In genomic region chr5:93304391-93304790, GRCh38 we compare ENCODE assay signal across 16 cellular contexts.
A peak's percentile ranks its signal among the peaks of the same experiment; 100 is the strongest.
DNase-seq lines count a peak whose midpoint lies in the region; ATAC-seq, FAIRE-seq and TF ChIP-seq lines count a peak whose summit lies in the region.
"Had no signal": no experiment of that assay in that cellular context is flagged by ENCODE, and none has a peak within 500 bp of the region (broad histone marks: within the 10 kb centered on the region; RNA-seq: fewer than 3 reads in every experiment).

No MANE protein-coding gene starts in this region.

- 0 out of 2 replicates have a peak overlapping the region, but pooled peaks have one; percentile 45 for H3K27ac ChIP-seq in Panc1 (ENCODE audit: low read length)
- H3K27ac ChIP-seq in H1 (ENCODE audit: low read depth, low read length) = no peak overlapping the region
- H3K27ac ChIP-seq in upper lobe of right lung = peak overlapping the region; percentile 15
- H3K27ac ChIP-seq in coronary artery = no peak overlapping the region

- no peak overlapping the region for H2BK12ac ChIP-seq in H1 (ENCODE audit: low read depth, low read length)

- no peak overlapping the region for H3K14ac ChIP-seq in H1 (ENCODE audit: insufficient read length)

- ATAC-seq in Panc1 = no peak
- no peak for ATAC-seq in upper lobe of right lung
- ATAC-seq: K562 had no signal

- H3K9me3 ChIP-seq in Panc1 (ENCODE audit: control insufficient read depth, insufficient read depth, low read depth, low read length) (no peaks in the 10 kb centered on the region), H1 (ENCODE audit: insufficient read depth in 2 of 2, low read depth in 1 of 2, low read length in 1 of 2) (no peaks in the 10 kb centered on the region), upper lobe of right lung (no peaks in the 10 kb centered on the region)

- no peak overlapping the region for H2BK120ac ChIP-seq in H1 (replicated peaks; ENCODE audit: low read depth, low read length)

- no peak for TF ChIP-seq POLR2A in H1 (IDR thresholded peaks at IDR 0.05; ENCODE audit: control extremely low read depth in 1 of 2, low read depth in 2 of 2, low read length in 2 of 2)

- in situ Hi-C loops in Panc1 (cut with HindIII; ENCODE audit: low pct_unique_long_range_greater_than_20kb, low sequenced_read_pairs) = no loop called here

- no peaks in the 10 kb centered on the region for H3K36me3 Mint-ChIP-seq in nephron progenitor cell (ENCODE audit: low read depth)
- H3K36me3 Mint-ChIP-seq: CD8-positive, alpha-beta memory T cell had no signal

- TF ChIP-seq RAD21 in H1 (IDR thresholded peaks at IDR 0.05 in 1 of 2, conservative IDR thresholded peaks at IDR 0.05 in 1 of 2; ENCODE audit: low read depth in 2 of 2, low read length in 2 of 2) = no peak

- H3K27ac Mint-ChIP-seq in nephron progenitor cell = peak overlapping the region; percentile 63
- H3K27ac Mint-ChIP-seq: CD8-positive, alpha-beta memory T cell had no signal

- H3K79me2 ChIP-seq in H1 (ENCODE audit: control insufficient read depth in 1 of 2, insufficient read depth in 2 of 2, low read length in 2 of 2) = no peaks in the 10 kb centered on the region

- H4K20me1 ChIP-seq in H1 (replicated peaks in 1 of 2; ENCODE audit: control insufficient read depth in 1 of 2, insufficient read depth in 2 of 2, low read length in 2 of 2) = no peaks in the 10 kb centered on the region

- H3K9ac ChIP-seq in H1 (replicated peaks in 1 of 4; ENCODE audit: extremely low read depth in 1 of 4, low read depth in 3 of 4, low read length in 3 of 4) = no peak overlapping the region

- intact Hi-C loops in Panc1 (cut with micrococcal nuclease; ENCODE audit: unreplicated experiment) (no loop called here), upper lobe of right lung (cut with DNase I) (no loop called here)

- no peaks in the 10 kb centered on the region for H3K9me3 Mint-ChIP-seq in nephron progenitor cell

- no peak overlapping the region for H3K4ac ChIP-seq in H1 (replicated peaks; ENCODE audit: insufficient read length, low read depth, low read length)

- H3K27me3 Mint-ChIP-seq in nephron progenitor cell (ENCODE audit: low read depth, poor library complexity) = no peaks in the 10 kb centered on the region

- WGBS in H1 (ENCODE audit: extremely low coverage in 1 of 2, insufficient coverage in 1 of 2, insufficient read length in 1 of 2, insufficient replicate concordance in 2 of 2, low coverage in 1 of 2, low lambda C conversion rate in 2 of 2, missing lambda C conversion rate in 1 of 2), 2 experiments = 67% methylated on average over 2 of the region's 2 CpGs; no CpG with 5 or more reads in 1 of the 2 experiments

- FAIRE-seq in H1 (lab: Jason Lieb, UNC) = no peak
- FAIRE-seq: GM12891, GM19239, K562 had no signal

- TF ChIP-seq CTCF in Panc1 (IDR thresholded peaks at IDR 0.05) (no peak), H1 (IDR thresholded peaks at IDR 0.05; ENCODE audit: control extremely low read depth in 1 of 3, insufficient read depth in 1 of 3, low read depth in 1 of 3, low read length in 3 of 3) (no peak), nephron progenitor cell (IDR thresholded peaks at IDR 0.05) (no peak), upper lobe of right lung (IDR thresholded peaks at IDR 0.05) (no peak), coronary artery (IDR thresholded peaks at IDR 0.05) (no peak)

- H4K5ac ChIP-seq in H1 (ENCODE audit: insufficient read length, low read depth, low read length) = peak overlapping the region; percentile 21

- H3K36me3 ChIP-seq in Panc1 (ENCODE audit: control insufficient read depth, insufficient read depth, low read length) = no peaks in the 10 kb centered on the region
- no peaks in the 10 kb centered on the region for H3K36me3 ChIP-seq in H1 (ENCODE audit: control insufficient read depth in 2 of 4, insufficient read depth in 4 of 4, low read length in 3 of 4)
- H3K36me3 ChIP-seq in upper lobe of right lung = no peaks in the 10 kb centered on the region

- no peak overlapping the region for H3K18ac ChIP-seq in H1 (ENCODE audit: extremely low read depth, low read length)

- H3K4me3 Mint-ChIP-seq in nephron progenitor cell = no peak overlapping the region
- H3K4me3 Mint-ChIP-seq: CD8-positive, alpha-beta memory T cell had no signal

- H2BK20ac ChIP-seq in H1 (ENCODE audit: low read length) = no peak overlapping the region

- no peak overlapping the region for H3K4me2 ChIP-seq in H1 (ENCODE audit: insufficient read depth in 1 of 2, low read depth in 2 of 2, low read length in 2 of 2)

- H3K27me3 ChIP-seq in Panc1 (ENCODE audit: control insufficient read depth, insufficient read depth, low read length) (no peaks in the 10 kb centered on the region), H1 (replicated peaks in 1 of 4; ENCODE audit: control insufficient read depth in 3 of 4, extremely low read depth in 1 of 4, insufficient read depth in 3 of 4, low read length in 3 of 4) (no peaks in the 10 kb centered on the region), upper lobe of right lung (no peaks in the 10 kb centered on the region)

- H3K4me1 ChIP-seq in Panc1 (ENCODE audit: control insufficient read depth, insufficient read depth, low read length) (peaks cover 10% of the 10 kb centered on the region), H1 (replicated peaks in 1 of 4; ENCODE audit: control insufficient read depth in 3 of 4, insufficient read depth in 4 of 4, low read length in 3 of 4) (peaks cover 0 to 15% (median 7%) of the 10 kb centered on the region in 4 experiments; a peak in 5 of 7 replicates), upper lobe of right lung (no peaks in the 10 kb centered on the region)

- H3K23me2 ChIP-seq in H1 (ENCODE audit: low read depth, low read length) = no peaks in the 10 kb centered on the region; the same call in 1 of the 2 replicates

- no peak overlapping the region for H3K4me3 ChIP-seq in Panc1 (ENCODE audit: low read depth in 2 of 2, low read length in 2 of 2)
- no peak overlapping the region for H3K4me3 ChIP-seq in H1 (ENCODE audit: extremely low read depth in 1 of 4, insufficient read depth in 2 of 4, low read depth in 3 of 4, low read length in 4 of 4)
- H3K4me3 ChIP-seq in upper lobe of right lung = no peak overlapping the region
- no peak overlapping the region for H3K4me3 ChIP-seq in coronary artery
- H3K4me3 ChIP-seq: K562 had no signal

- H3K79me1 ChIP-seq in H1 (ENCODE audit: low read depth, low read length) = no peaks in the 10 kb centered on the region

- no peak for TF ChIP-seq EP300 in H1 (IDR thresholded peaks at IDR 0.05; ENCODE audit: borderline replicate concordance in 1 of 2, low read depth in 2 of 2, low read length in 2 of 2)

- no peak overlapping the region for H3K56ac ChIP-seq in H1 (replicated peaks; ENCODE audit: insufficient read length, low read depth, low read length)

- no peak for DNase-seq in Panc1 (ENCODE audit: low read depth, low spot score)
- no peak for DNase-seq in H1 (ENCODE audit: low read depth in 1 of 2, low spot score in 2 of 2)
- no peak for DNase-seq in nephron progenitor cell
- no peak for DNase-seq in upper lobe of right lung
- DNase-seq in coronary artery (ENCODE audit: low spot score) = no peak
- DNase-seq in mucosa of gallbladder (ENCODE audit: low spot score) = no peak
- DNase-seq in DMS153 treated with DMSO at 0.1 percent for 48 hours (lab: John Stamatoyannopoulos, UW; ENCODE audit: unreplicated experiment) = no peak
- DNase-seq: C1 segment of cervical spinal cord; CD8-positive, alpha-beta memory T cell; GOT3; NCI-H1092 treated with DMSO at 0.1 percent for 48 hours; NCI-H2081 treated with DMSO at 0.1 percent for 48 hours; SIG-M5 had no signal

- no peak overlapping the region for H2BK5ac ChIP-seq in H1 (ENCODE audit: low read depth, low read length)

- CTCF ChIA-PET in Panc1 (lab: Charles Lee) = no interaction called here
- CTCF ChIA-PET in H1 (lab: Charles Lee; ENCODE audit: partially characterized antibody) = no interaction called here

- H4K91ac ChIP-seq in H1 (replicated peaks; ENCODE audit: insufficient read length, low read length) = no peak overlapping the region

- H2AK5ac ChIP-seq in H1 (ENCODE audit: low read depth, low read length) = no peak overlapping the region

- no peak overlapping the region for H4K8ac ChIP-seq in H1 (ENCODE audit: extremely low read depth, insufficient read depth, low read length)

- POLR2A ChIA-PET in Panc1 (lab: Charles Lee) = no interaction called here
- POLR2A ChIA-PET in H1 (lab: Charles Lee; ENCODE audit: partially characterized antibody) = no interaction called here

- H2BK15ac ChIP-seq in H1 (ENCODE audit: low read length) = no peak overlapping the region

- peak overlapping the region; percentile 43; the same call in 1 of the 2 replicates for H2AFZ ChIP-seq in H1 (ENCODE audit: low read length)

- no TSS peak for BruUV-seq in Panc1 (replicated peaks; lab: Mats Ljungman, UMichigan)

- peaks cover 71% of the 10 kb centered on the region for H3K4me1 Mint-ChIP-seq in nephron progenitor cell

- H3K23ac ChIP-seq in H1 (ENCODE audit: insufficient read length) = no peak overlapping the region

TF ChIP-seq in H1, 55 proteins besides CTCF, POLR2A, EP300 and RAD21 (continues in another document):
- TF ChIP-seq SP4 (IDR thresholded peaks at IDR 0.05; ENCODE audit: low read length) (no peak), SAP30 (IDR thresholded peaks at IDR 0.05; ENCODE audit: insufficient read depth, insufficient replicate concordance, low read length) (no peak), NANOG (IDR thresholded peaks at IDR 0.05; ENCODE audit: insufficient read depth, low read depth, low read length, poor library complexity, severe bottlenecking) (no peak), CBX8 (IDR thresholded peaks at IDR 0.05; ENCODE audit: borderline replicate concordance, low read depth, low read length) (no peak), RFX5 (IDR thresholded peaks at IDR 0.05; ENCODE audit: borderline replicate concordance, low read depth, low read length) (no peak), KDM4A (IDR thresholded peaks at IDR 0.05; ENCODE audit: low read depth, low read length, severe bottlenecking) (no peak), SIRT6 (IDR thresholded peaks at IDR 0.05; ENCODE audit: low read length) (no peak), BACH1 (IDR thresholded peaks at IDR 0.05; ENCODE audit: low read length) (no peak), ATF2 (IDR thresholded peaks at IDR 0.05; ENCODE audit: low read length) (no peak), SUZ12 (IDR thresholded peaks at IDR 0.05; ENCODE audit: low read length) (no peak), ZNF274 (IDR thresholded peaks at IDR 0.05; ENCODE audit: borderline replicate concordance, extremely low read depth, low read length) (no peak), TBP (IDR thresholded peaks at IDR 0.05; ENCODE audit: low read depth, low read length) (no peak)

Comparison
In these comparisons a context has a peak if more than half of its experiments do, and no peak if none do; other contexts are left out.
1. H3K27ac ChIP-seq: peak in Panc1 (single experiment) and upper lobe of right lung (single experiment); none in H1 (single experiment) and coronary artery (0 of 2).